ENCODE assay signal across 8 cellular contexts in the genomic region with DNA sequence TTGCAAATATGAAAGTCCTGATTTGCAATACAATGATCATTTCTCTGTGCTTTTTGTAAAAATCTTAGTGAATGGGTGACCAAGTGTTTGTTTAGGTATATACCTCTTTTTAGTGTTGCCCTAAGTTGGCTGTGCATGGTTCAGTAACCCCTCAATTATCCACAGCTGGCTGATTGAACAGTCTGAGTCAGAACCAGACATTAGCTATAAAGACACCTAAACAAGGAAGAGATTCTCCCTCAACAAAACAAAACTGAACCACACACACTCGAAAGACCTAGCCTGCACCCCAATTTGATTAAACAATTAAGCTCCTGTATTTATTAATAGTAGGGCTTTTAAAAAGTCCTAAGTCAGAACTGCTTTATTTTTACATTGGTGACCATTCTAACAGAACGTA. TPM values are rescaled to one million over a fixed set of nuclear protein-coding genes. Genes with fewer than 3 reads are reported as not detected.
DNase-seq lines count a peak whose midpoint lies in the region; ATAC-seq and TF ChIP-seq lines count a peak whose summit lies in the region.

No MANE protein-coding gene starts in this region.

- ATAC-seq in GM19463 (IDR thresholded peaks at IDR 0.05; ENCODE audit: unreplicated experiment) (peak; percentile 30), IMR-90 (ENCODE audit: low read depth) (no peak)

- H4K91ac ChIP-seq in IMR-90 (ENCODE audit: insufficient read depth, low read depth, low read length) = no peak overlapping the region

- H3K23ac ChIP-seq in IMR-90 (ENCODE audit: low read depth, low read length) = no peak overlapping the region

- peaks cover 1% of the 10 kb centered on the region; the same call in 1 of the 2 replicates for H3K4me1 ChIP-seq in IMR-90 (ENCODE audit: control insufficient read depth, insufficient read depth, low read length)
- peaks cover 41 to 85% (median 76%) of the 10 kb centered on the region in 6 donors for H3K4me1 ChIP-seq in spleen

- H2BK20ac ChIP-seq in IMR-90 (ENCODE audit: low read depth, low read length) = no peak overlapping the region

- no peak overlapping the region for H3K56ac ChIP-seq in IMR-90 (ENCODE audit: extremely low read depth, insufficient read depth, low read length)

- in situ Hi-C loops in IMR-90 (cut with MboI; ENCODE audit: low sequenced_read_pairs) = no loop called here

- H3K79me1 ChIP-seq in IMR-90 (ENCODE audit: low read depth in 1 of 2, low read length in 2 of 2) = peaks cover 11 to 55% of the 10 kb centered on the region in 2 experiments

- DNase-seq in DMS53 (lab: John Stamatoyannopoulos, UW) (peak; percentile 67), IMR-90 (no peak), dorsolateral prefrontal cortex (no peak), spleen (no peak), NCI-H2107 (lab: John Stamatoyannopoulos, UW) (no peak), HEK293T (ENCODE audit: extremely low spot score) (no peak), HT-29 (ENCODE audit: low spot score) (no peak)

- H3K27me3 ChIP-seq in IMR-90 (ENCODE audit: control insufficient read depth, insufficient read depth, low read length) = no peaks in the 10 kb centered on the region
- no peaks in the 10 kb centered on the region for H3K27me3 ChIP-seq in dorsolateral prefrontal cortex
- H3K27me3 ChIP-seq in spleen (replicated peaks in 1 of 7) = no peaks in the 10 kb centered on the region

- intact Hi-C loops in IMR-90 (cut with micrococcal nuclease) (loop anchor here (5.0 kb wide), 1 partner anchor 38 kb away; no protein-coding TSS in a partner anchor), dorsolateral prefrontal cortex (cut with DNase I) (loop anchor here (5.0 to 10.0 kb wide), 2 partner anchors 56 to 162 kb away; partner anchors contain the start of gene PTPN12 (in 1 of the 2)), spleen (cut with DNase I; ENCODE audit: low total_unique reads) (loop anchor here (10.0 kb wide), 1 partner anchor 56 kb away; no protein-coding TSS in a partner anchor)

- peaks cover 37% of the 10 kb centered on the region; the same call in 1 of the 2 replicates for H4K20me1 ChIP-seq in IMR-90 (ENCODE audit: insufficient read depth, low read length)

- H3K27ac ChIP-seq in IMR-90 (ENCODE audit: insufficient read depth, low read length) (no peak overlapping the region), dorsolateral prefrontal cortex (peak overlapping the region in 28 of 59 donors; percentile 3 to 100 (median 82)), spleen (peak overlapping the region; percentile 4 to 99 (median 96))

- peak overlapping the region; percentile 62; the same call in 1 of the 2 replicates for H3K4me2 ChIP-seq in IMR-90 (ENCODE audit: low read depth, low read length)

- H3K9ac ChIP-seq in IMR-90 (ENCODE audit: low read depth, low read length) = no peak overlapping the region

- dilution Hi-C loops in IMR-90 (cut with HindIII; ENCODE audit: low sequenced_read_pairs, unreplicated experiment) = no loop called here

- no peak for TF ChIP-seq RAD21 in IMR-90 (IDR thresholded peaks at IDR 0.05; ENCODE audit: low read length)

- no CpG with 5 or more reads among the region's 2 CpGs for WGBS in IMR-90 (ENCODE audit: extremely low coverage in 2 of 2, insufficient read length in 1 of 2), 2 experiments
- 33 to 51% (median 46%) methylated on average over 2 of the region's 2 CpGs for WGBS in spleen, 5 donors

- no peak overlapping the region for H2BK15ac ChIP-seq in IMR-90 (ENCODE audit: low read depth, low read length)

- no peaks in the 10 kb centered on the region for H3K9me1 ChIP-seq in IMR-90 (ENCODE audit: insufficient read depth, low read length)

- POLR2A ChIA-PET in IMR-90 (lab: Charles Lee; ENCODE audit: unreplicated experiment) = no interaction called here
- POLR2A ChIA-PET in HEK293T (lab: Yijun Ruan, JAX) = interaction anchor here (0.7 kb wide), 1 partner anchor 351 kb away, joined by 3 read pairs; no protein-coding TSS in a partner anchor

- H2BK5ac ChIP-seq in IMR-90 (ENCODE audit: low read depth, low read length, poor library complexity, severe bottlenecking) = no peak overlapping the region

- H3K14ac ChIP-seq in IMR-90 (replicated peaks; ENCODE audit: low read depth, low read length) = no peak overlapping the region

- no peak overlapping the region for H4K8ac ChIP-seq in IMR-90 (ENCODE audit: low read depth in 2 of 2, low read length in 2 of 2)

- H3K36me3 ChIP-seq in IMR-90 (ENCODE audit: control insufficient read depth, insufficient read depth, low read length) (no peaks in the 10 kb centered on the region), spleen (peaks cover 0 to 12% (median 0%) of the 10 kb centered on the region in 6 donors)

- no peak for TF ChIP-seq CTCF in IMR-90 (conservative IDR thresholded peaks at IDR 0.05; ENCODE audit: low read depth, low read length)
- TF ChIP-seq CTCF in dorsolateral prefrontal cortex (IDR thresholded peaks at IDR 0.05 in 54 of 56, conservative IDR thresholded peaks at IDR 0.05 in 2 of 56; ENCODE audit: low read depth in 1 of 56, partially characterized antibody in 56 of 56) = no peak
- TF ChIP-seq CTCF in spleen (IDR thresholded peaks at IDR 0.05 in 8 of 11, conservative IDR thresholded peaks at IDR 0.05 in 3 of 11) = no peak

- no peak overlapping the region for H3K4ac ChIP-seq in IMR-90 (ENCODE audit: low read depth, low read length)

- H4K5ac ChIP-seq in IMR-90 (ENCODE audit: low read depth, low read length) = no peak overlapping the region

- no peak overlapping the region for H2AK5ac ChIP-seq in IMR-90 (ENCODE audit: low read depth, low read length)

- TF ChIP-seq POLR2A in IMR-90 (IDR thresholded peaks at IDR 0.05; ENCODE audit: low read depth, low read length) = no peak
- TF ChIP-seq POLR2A in spleen (IDR thresholded peaks at IDR 0.05) = no peak

- H2BK120ac ChIP-seq in IMR-90 (ENCODE audit: low read depth, low read length) = no peak overlapping the region

- H3K4me3 ChIP-seq in IMR-90 (ENCODE audit: insufficient read depth, low read depth, low read length) (no peak overlapping the region), dorsolateral prefrontal cortex (peak overlapping the region in 57 of 59 donors; percentile 2 to 100 (median 96)), spleen (peak overlapping the region in 3 of 8 donors; percentile 96 to 100 (median 98))

- TSS peak; percentile 15 for BruUV-seq in IMR-90 (replicated peaks; lab: Mats Ljungman, UMichigan)

- H2AFZ ChIP-seq in IMR-90 (replicated peaks; ENCODE audit: low read length, poor library complexity) = no peak overlapping the region

- H3K9me3 ChIP-seq in IMR-90 (ENCODE audit: control insufficient read depth, insufficient read depth, low read length) (no peaks in the 10 kb centered on the region), spleen (no peaks in the 10 kb centered on the region)

- H2AK9ac ChIP-seq in IMR-90 (replicated peaks; ENCODE audit: low read depth, low read length, poor library complexity) = no peak overlapping the region

- no peak overlapping the region for H3K18ac ChIP-seq in IMR-90 (ENCODE audit: low read depth, low read length)

- CTCF ChIA-PET in IMR-90 (lab: Yijun Ruan, JAX) (interaction anchor here (0.6 kb wide), 1 partner anchor 17 kb away, joined by 4 read pairs; no protein-coding TSS in a partner anchor), HEK293T (lab: Yijun Ruan, JAX) (no interaction called here)

TF ChIP-seq in IMR-90, 13 proteins besides CTCF, POLR2A, EP300 and RAD21:
- TF ChIP-seq MAZ (IDR thresholded peaks at IDR 0.05; ENCODE audit: borderline replicate concordance, low read depth, low read length) (no peak), ELK1 (IDR thresholded peaks at IDR 0.05; ENCODE audit: borderline replicate concordance, low read depth, low read length) (no peak), MXI1 (IDR thresholded peaks at IDR 0.05; ENCODE audit: borderline replicate concordance, low read depth, low read length) (no peak)

TF ChIP-seq in HEK293T, 16 proteins besides CTCF, POLR2A, EP300 and RAD21:
- TF ChIP-seq BHLHE40 (IDR thresholded peaks at IDR 0.05; ENCODE audit: borderline replicate concordance) = no peak
- no peak for TF ChIP-seq L3MBTL2 (conservative IDR thresholded peaks at IDR 0.05)
- no peak for TF ChIP-seq LEF1 (IDR thresholded peaks at IDR 0.05; ENCODE audit: borderline replicate concordance)
- TF ChIP-seq FOXM1 (IDR thresholded peaks at IDR 0.05; ENCODE audit: borderline replicate concordance) = no peak
- no peak for TF ChIP-seq SP1 (IDR thresholded peaks at IDR 0.05)
- no peak for TF ChIP-seq HDGF (IDR thresholded peaks at IDR 0.05; ENCODE audit: borderline replicate concordance)

RNA-seq across cellular contexts. Expression of gene RSBN1L, which starts 2.8 kb away (rescaled TPM):
- total RNA-seq in IMR-90 (2012; rRNA removed) = 14.7 and 23.6 TPM in 2 replicates
- polyA plus RNA-seq in IMR-90 (2012; rRNA removed) = 5.7 and 7.8 TPM in 2 replicates
- 1.1 and 1.7 TPM in 2 replicates for polyA plus RNA-seq in IMR-90 (2012; cell fraction: cytosol; rRNA removed)
- polyA plus RNA-seq in IMR-90 (2012; cell fraction: nucleus; rRNA removed; ENCODE audit: low replicate concordance) = 1.8 and 10.0 TPM in 2 replicates
- 10 to 100 TPM; 17.4 to 37.5 (median 26.3) TPM for total RNA-seq in dorsolateral prefrontal cortex
- 10 to 100 TPM; 25.5 to 32.5 (median 29.0) TPM for total RNA-seq in spleen
- polyA plus RNA-seq in spleen = 10 to 100 TPM in 1 of 3 donors, 1 to 10 TPM in 2; 9.4 to 12.3 (median 9.6) TPM
- total RNA-seq in HT-29 (2014; rRNA removed; shearing (Covaris generic)) = 9.9 and 12.4 TPM in 2 replicates
